Comparison of ENCODE assay signal across 22 cellular contexts in the genomic region with DNA sequence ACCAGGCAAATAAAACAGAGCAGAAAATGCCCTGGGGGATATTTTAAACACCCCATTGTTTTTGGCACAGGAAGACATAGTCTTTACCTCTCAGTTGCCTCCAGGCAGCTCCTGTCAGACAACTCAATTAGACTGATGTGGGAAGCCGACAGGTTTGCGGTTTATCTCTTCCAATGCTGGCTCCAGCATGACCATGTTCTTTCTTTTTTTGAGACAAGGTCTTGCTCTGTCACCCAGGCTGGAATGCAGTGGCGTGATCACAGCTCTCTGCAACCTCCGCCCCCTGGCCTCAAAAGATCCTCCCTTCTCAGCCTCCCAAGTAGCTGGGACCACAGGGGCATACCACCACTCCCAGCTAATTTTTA.
DNase-seq lines count a peak whose midpoint lies in the region; ATAC-seq and TF ChIP-seq lines count a peak whose summit lies in the region.
"Had no signal": no experiment of that assay in that cellular context is flagged by ENCODE, and none has a peak within 500 bp of the region (broad histone marks: within the 10 kb centered on the region; RNA-seq: fewer than 3 reads in every experiment).

No MANE protein-coding gene starts in this region.

- H3K9me3 ChIP-seq in GM23248 (ENCODE audit: low read depth) (no peaks in the 10 kb centered on the region), esophagus squamous epithelium (no peaks in the 10 kb centered on the region), suprapubic skin (no peaks in the 10 kb centered on the region)
- H3K9me3 ChIP-seq: BE2C, gastrocnemius medialis, upper lobe of right lung had no signal

- H3K4me2 ChIP-seq in GM23248 (ENCODE audit: unreplicated experiment) = peak overlapping the region; percentile 20

- TF ChIP-seq POLR2A in esophagus squamous epithelium (IDR thresholded peaks at IDR 0.05) = no peak
- TF ChIP-seq POLR2A in suprapubic skin (IDR thresholded peaks at IDR 0.05) = no peak

- H3K36me3 ChIP-seq in GM23248 (ENCODE audit: low read depth) (no peaks in the 10 kb centered on the region), esophagus squamous epithelium (no peaks in the 10 kb centered on the region), suprapubic skin (no peaks in the 10 kb centered on the region)
- H3K36me3 ChIP-seq: BE2C, gastrocnemius medialis, upper lobe of right lung had no signal

- TF ChIP-seq EP300 in suprapubic skin (IDR thresholded peaks at IDR 0.05) = no peak

- H3K9ac ChIP-seq in GM23248 = no peak overlapping the region

- 78 to 84% methylated on average over 4 of the region's 4 CpGs for WGBS in GM23248 (ENCODE audit: low coverage in 1 of 2, low lambda C conversion rate in 2 of 2, missing lambda C conversion rate in 2 of 2), 2 experiments
- WGBS in esophagus squamous epithelium, 2 donors = 54 to 74% methylated on average over 4 of the region's 4 CpGs
- WGBS in suprapubic skin = 53% methylated on average over 4 of the region's 4 CpGs

- H4K20me1 ChIP-seq in GM23248 (ENCODE audit: insufficient read depth) = no peaks in the 10 kb centered on the region

- H3K9me2 ChIP-seq in GM23248 (ENCODE audit: insufficient read depth) = no peaks in the 10 kb centered on the region

- H2AFZ ChIP-seq in GM23248 = no peak overlapping the region

- CTCF ChIA-PET in RWPE1 (lab: Yijun Ruan, JAX) = interaction anchor here (0.6 kb wide), 2 partner anchors 343 to 395 kb away, joined by 3 read pairs; no protein-coding TSS in a partner anchor

- no peak for ATAC-seq in GM19463 (IDR thresholded peaks at IDR 0.05; ENCODE audit: unreplicated experiment)
- ATAC-seq: activated CD4-positive, alpha-beta T cell treated with anti-CD3 and anti-CD28 coated beads for 36 hours; gastrocnemius medialis; left cardiac atrium; natural killer cell treated with Interleukin-12 subunit alpha and Interleukin-12 subunit beta and Interleukin-15 and Interleukin-18, amount 100 ng/mL, for 72 hours; upper lobe of right lung had no signal

- no peaks in the 10 kb centered on the region for H3F3A ChIP-seq in GM23248 (ENCODE audit: insufficient read depth)

- H3K27me3 ChIP-seq in GM23248 (replicated peaks; ENCODE audit: insufficient read depth) (no peaks in the 10 kb centered on the region; the same call in 1 of the 2 replicates), esophagus squamous epithelium (no peaks in the 10 kb centered on the region), suprapubic skin (no peaks in the 10 kb centered on the region)
- H3K27me3 ChIP-seq: BE2C, gastrocnemius medialis, upper lobe of right lung had no signal

- POLR2A ChIA-PET in RWPE1 (lab: Yijun Ruan, JAX; ENCODE audit: low non-redundant PET) = no interaction called here

- H3K79me2 ChIP-seq in GM23248 (ENCODE audit: insufficient read depth) = no peaks in the 10 kb centered on the region

- TF ChIP-seq CTCF in RWPE1 (conservative IDR thresholded peaks at IDR 0.05; ENCODE audit: low read depth) (no peak), esophagus squamous epithelium (IDR thresholded peaks at IDR 0.05) (no peak), suprapubic skin (IDR thresholded peaks at IDR 0.05) (no peak)

- peaks cover 9% of the 10 kb centered on the region for H3K4me1 ChIP-seq in GM23248 (ENCODE audit: insufficient read depth)
- peaks cover 0 to 22% (median 18%) of the 10 kb centered on the region in 3 donors for H3K4me1 ChIP-seq in esophagus squamous epithelium
- H3K4me1 ChIP-seq in suprapubic skin = peaks cover 22% of the 10 kb centered on the region
- H3K4me1 ChIP-seq: BE2C, gastrocnemius medialis, upper lobe of right lung had no signal

- H3K4me3 ChIP-seq in GM23248 = no peak overlapping the region
- no peak overlapping the region for H3K4me3 ChIP-seq in esophagus squamous epithelium
- no peak overlapping the region for H3K4me3 ChIP-seq in suprapubic skin
- H3K4me3 ChIP-seq: gastrocnemius medialis, upper lobe of right lung had no signal

- intact Hi-C loops in esophagus squamous epithelium (cut with DNase I) = no loop called here

- in situ Hi-C loops in GM23248 (cut with MboI) = no loop called here

- H3K27ac ChIP-seq in GM23248 = no peak overlapping the region
- peak overlapping the region; percentile 87 for H3K27ac ChIP-seq in RWPE1
- peak overlapping the region; percentile 35 to 82 (median 63) for H3K27ac ChIP-seq in esophagus squamous epithelium
- H3K27ac ChIP-seq in suprapubic skin = peak overlapping the region; percentile 32
- no peak overlapping the region for H3K27ac ChIP-seq in caudate nucleus (ENCODE audit: low read depth, low read length)
- H3K27ac ChIP-seq: gastrocnemius medialis, upper lobe of right lung had no signal

- DNase-seq in GM23248 (no peak), RWPE1 (ENCODE audit: low spot score) (peak; percentile 81), esophagus squamous epithelium (lab: John Stamatoyannopoulos, UW) (no peak), suprapubic skin (ENCODE audit: low spot score in 2 of 2) (no peak), caudate nucleus (lab: John Stamatoyannopoulos, UW) (no peak), hypothalamus (lab: John Stamatoyannopoulos, UW) (no peak)
- DNase-seq: activated naive CD8-positive, alpha-beta T cell treated with anti-CD3 and anti-CD28 coated beads, Interleukin-2, amount 10 ng/mL, durations not matched to agents 7 days and 5 days; BE2C; gastrocnemius medialis; Karpas-422; left cardiac atrium; NCI-H1105; NCI-H2081; NCI-H526 treated with DMSO at 0.1 percent for 48 hours; posterior cingulate gyrus; Right ventricle myocardium superior; stimulated activated CD4-positive, alpha-beta T cell treated with anti-CD3 and anti-CD28 coated beads, Interleukin-2, amount 100 ng/mL, for 24 hours; T-helper 1 cell; upper lobe of right lung had no signal

Comparison
In these comparisons a context has a peak if more than half of its experiments do, and no peak if none do; other contexts are left out.
1. H3K27ac ChIP-seq: peak in RWPE1 (single experiment), esophagus squamous epithelium (4 of 4) and suprapubic skin (single experiment); none in GM23248 (single experiment) and caudate nucleus (single experiment).